ENCODE assay signal across 1 cellular context in genomic region chr17:39753514-39754160, GRCh38.
TF ChIP-seq lines count a peak whose summit lies in the region.

No MANE protein-coding gene starts in this region.

TF ChIP-seq in HCT116, 20 proteins besides CTCF, POLR2A, EP300 and RAD21 (continued from another document):
- peak; percentile 90; the same call in 1 of the 2 replicates for TF ChIP-seq ZFX (IDR thresholded peaks at IDR 0.05)
- TF ChIP-seq, protein P1, sequence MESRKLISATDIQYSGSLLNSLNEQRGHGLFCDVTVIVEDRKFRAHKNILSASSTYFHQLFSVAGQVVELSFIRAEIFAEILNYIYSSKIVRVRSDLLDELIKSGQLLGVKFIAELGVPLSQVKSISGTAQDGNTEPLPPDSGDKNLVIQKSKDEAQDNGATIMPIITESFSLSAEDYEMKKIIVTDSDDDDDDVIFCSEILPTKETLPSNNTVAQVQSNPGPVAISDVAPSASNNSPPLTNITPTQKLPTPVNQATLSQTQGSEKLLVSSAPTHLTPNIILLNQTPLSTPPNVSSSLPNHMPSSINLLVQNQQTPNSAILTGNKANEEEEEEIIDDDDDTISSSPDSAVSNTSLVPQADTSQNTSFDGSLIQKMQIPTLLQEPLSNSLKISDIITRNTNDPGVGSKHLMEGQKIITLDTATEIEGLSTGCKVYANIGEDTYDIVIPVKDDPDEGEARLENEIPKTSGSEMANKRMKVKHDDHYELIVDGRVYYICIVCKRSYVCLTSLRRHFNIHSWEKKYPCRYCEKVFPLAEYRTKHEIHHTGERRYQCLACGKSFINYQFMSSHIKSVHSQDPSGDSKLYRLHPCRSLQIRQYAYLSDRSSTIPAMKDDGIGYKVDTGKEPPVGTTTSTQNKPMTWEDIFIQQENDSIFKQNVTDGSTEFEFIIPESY (IDR thresholded peaks at IDR 0.05; ENCODE audit: extremely low read depth, insufficient replicate concordance, low read length): no peak
- peak; percentile 57 for TF ChIP-seq POLR2AphosphoS5 (IDR thresholded peaks at IDR 0.05; ENCODE audit: low read depth, low read length)
- peak; percentile 98 for TF ChIP-seq TCF7L2 (IDR thresholded peaks at IDR 0.05; ENCODE audit: borderline replicate concordance, extremely low read depth, insufficient read depth, insufficient read length)
